Comparison of ENCODE assay signal across 8 cellular contexts in genomic region chr3:99023590-99024192, GRCh38.
A peak's percentile ranks its signal among the peaks of the same experiment; 100 is the strongest.
DNase-seq lines count a peak whose midpoint lies in the region; ATAC-seq, FAIRE-seq and TF ChIP-seq lines count a peak whose summit lies in the region.

No MANE protein-coding gene starts in this region.

- WGBS in pancreas, 2 donors = 20 to 26% methylated on average over 2 of the region's 2 CpGs

- no peaks in the 10 kb centered on the region for H3K27me3 Mint-ChIP-seq in endothelial cell (ENCODE audit: unreplicated experiment)
- H3K27me3 Mint-ChIP-seq in activated naive CD4-positive, alpha-beta T cell treated with anti-CD3 and anti-CD28 coated beads for 36 hours (ENCODE audit: low read depth) = no peaks in the 10 kb centered on the region

- no peak overlapping the region for H3K27ac ChIP-seq in pancreas

- H3K4me1 Mint-ChIP-seq in endothelial cell (ENCODE audit: unreplicated experiment) = no peaks in the 10 kb centered on the region
- H3K4me1 Mint-ChIP-seq in activated naive CD4-positive, alpha-beta T cell treated with anti-CD3 and anti-CD28 coated beads for 36 hours (ENCODE audit: low read depth) = no peaks in the 10 kb centered on the region

- H3K9me3 ChIP-seq in pancreas = no peaks in the 10 kb centered on the region

- no peaks in the 10 kb centered on the region for H3K9me3 Mint-ChIP-seq in endothelial cell (ENCODE audit: unreplicated experiment)
- H3K9me3 Mint-ChIP-seq in activated naive CD4-positive, alpha-beta T cell treated with anti-CD3 and anti-CD28 coated beads for 36 hours = peaks cover 7% of the 10 kb centered on the region

- no peaks in the 10 kb centered on the region for H3K4me1 ChIP-seq in pancreas

- peak; percentile 88 for ATAC-seq in GM18498 (IDR thresholded peaks at IDR 0.05; ENCODE audit: unreplicated experiment)
- ATAC-seq in HG02885 (IDR thresholded peaks at IDR 0.05; ENCODE audit: poor library complexity, unreplicated experiment) = peak; percentile 91
- ATAC-seq in pancreas = peak in 3 of 4 donors; percentile 50 to 59 (median 57)

- CTCF ChIA-PET in activated naive CD4-positive, alpha-beta T cell treated with anti-CD3 and anti-CD28 coated beads for 36 hours (lab: Charles Lee) = interaction anchor here (0.6 to 1.3 kb wide), 22 partner anchors 14 to 1512 kb away, joined by 3 to 6 read pairs (median 4); no protein-coding TSS in a partner anchor

- H3K4me3 Mint-ChIP-seq in endothelial cell (ENCODE audit: unreplicated experiment) = no peak overlapping the region
- no peak overlapping the region for H3K4me3 Mint-ChIP-seq in activated naive CD4-positive, alpha-beta T cell treated with anti-CD3 and anti-CD28 coated beads for 36 hours

- peak; percentile 94 for FAIRE-seq in pancreas (lab: Jason Lieb, UNC)

- no peak overlapping the region for H3K27ac Mint-ChIP-seq in endothelial cell (ENCODE audit: unreplicated experiment)
- H3K27ac Mint-ChIP-seq in activated naive CD4-positive, alpha-beta T cell treated with anti-CD3 and anti-CD28 coated beads for 36 hours = no peak overlapping the region

- H3K36me3 ChIP-seq in pancreas = no peaks in the 10 kb centered on the region

- TF ChIP-seq CTCF in endothelial cell (IDR thresholded peaks at IDR 0.05; ENCODE audit: unreplicated experiment) (peak; percentile 83), pancreas (IDR thresholded peaks at IDR 0.05) (peak in 3 of 4 donors; percentile 19 to 46 (median 42))

- H3K27me3 ChIP-seq in pancreas = no peaks in the 10 kb centered on the region

- H3K36me3 Mint-ChIP-seq in endothelial cell (ENCODE audit: low read depth, unreplicated experiment) = no peaks in the 10 kb centered on the region
- H3K36me3 Mint-ChIP-seq in activated naive CD4-positive, alpha-beta T cell treated with anti-CD3 and anti-CD28 coated beads for 36 hours (ENCODE audit: low read depth) = no peaks in the 10 kb centered on the region

- intact Hi-C loops in pancreas (cut with DNase I) = no loop called here
- intact Hi-C loops in activated naive CD4-positive, alpha-beta T cell treated with anti-CD3 and anti-CD28 coated beads for 36 hours (cut with micrococcal nuclease) = loop anchor here (1.0 to 5.0 kb wide), 5 partner anchors 150 to 766 kb away; no protein-coding TSS in a partner anchor

- DNase-seq in AG08395 (ENCODE audit: low spot score) (peak; percentile 61), NCI-H748 treated with DMSO at 0.1 percent for 48 hours (lab: John Stamatoyannopoulos, UW) (peak; percentile 4), endothelial cell (ENCODE audit: low spot score) (peak; percentile 9), pancreas (no peak), MV-4-11 (lab: John Stamatoyannopoulos, UW) (no peak)
- DNase-seq in activated naive CD4-positive, alpha-beta T cell treated with anti-CD3 and anti-CD28 coated beads for 36 hours = no peak

- H3K4me3 ChIP-seq in pancreas = no peak overlapping the region

Comparison
In these comparisons a context has a peak if more than half of its experiments do, and no peak if none do; other contexts are left out.
1. DNase-seq: peak in AG08395 (single experiment), NCI-H748 treated with DMSO at 0.1 percent for 48 hours (single experiment) and endothelial cell (single experiment); none in pancreas (0 of 6), MV-4-11 (single experiment) and activated naive CD4-positive, alpha-beta T cell treated with anti-CD3 and anti-CD28 coated beads for 36 hours (single experiment).
2. Peak in every context shown above with its lines, with median percentiles within 50 percentile points of each other: ATAC-seq.